In the genomic region with DNA sequence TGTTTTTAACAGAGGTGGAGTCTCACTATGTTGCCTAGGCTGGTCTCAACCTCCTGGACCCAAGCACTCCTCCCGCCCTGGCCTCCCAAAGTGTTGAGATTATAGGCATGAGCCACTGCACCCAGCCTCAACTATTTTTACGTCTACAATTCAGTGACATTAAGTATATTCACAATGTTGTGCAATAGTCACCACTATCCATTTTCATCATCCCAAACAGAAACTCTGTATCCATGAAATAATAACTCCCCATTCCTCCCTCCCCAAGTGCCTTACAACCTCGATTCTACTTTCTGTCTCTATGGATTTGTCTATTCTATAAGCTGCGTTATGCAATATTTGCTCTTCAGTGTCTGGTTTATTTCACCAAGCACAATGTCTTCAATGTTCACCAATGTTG, we compare ENCODE assay signal across 8 cellular contexts.
"Had no signal": no experiment of that assay in that cellular context is flagged by ENCODE, and none has a peak within 500 bp of the region (broad histone marks: within the 10 kb centered on the region; RNA-seq: fewer than 3 reads in every experiment).

No MANE protein-coding gene starts in this region.

- ATAC-seq: GM23338 had no signal

- DNase-seq: H9, HCEC 1CT, Kasumi-1, KG1 had no signal

- FAIRE-seq: H1, H54, HTR-8/SVneo had no signal

- H3K4me3 ChIP-seq: GM23338 had no signal
